In genomic region chr17:57567278-57567677, GRCh38 we compare ENCODE assay signal across 17 cellular contexts.
DNase-seq lines count a peak whose midpoint lies in the region; ATAC-seq and TF ChIP-seq lines count a peak whose summit lies in the region.
"Had no signal": no experiment of that assay in that cellular context is flagged by ENCODE, and none has a peak within 500 bp of the region (broad histone marks: within the 10 kb centered on the region; RNA-seq: fewer than 3 reads in every experiment).

No MANE protein-coding gene starts in this region.

- H3K27me3 ChIP-seq in left ventricle myocardium inferior (ENCODE audit: low read depth), result no peaks in the 10 kb centered on the region
- no peaks in the 10 kb centered on the region for H3K27me3 ChIP-seq in gastrocnemius medialis

- TF ChIP-seq POLR2A in gastrocnemius medialis (IDR thresholded peaks at IDR 0.05), result no peak

- H3K27ac ChIP-seq in left ventricle myocardium inferior (replicated peaks) (no peak overlapping the region), gastrocnemius medialis (no peak overlapping the region)

- intact Hi-C loops in left ventricle myocardium inferior (cut with micrococcal nuclease) (no loop called here), Right ventricle myocardium inferior (cut with DNase I) (no loop called here), gastrocnemius medialis (cut with DNase I; ENCODE audit: low total_unique reads) (no loop called here), mucosa of descending colon (cut with DNase I, micrococcal nuclease) (no loop called here)

- H3K4me1 ChIP-seq in left ventricle myocardium inferior (peaks cover 32% of the 10 kb centered on the region), gastrocnemius medialis (peaks cover 19 to 21% of the 10 kb centered on the region in 2 donors), mucosa of descending colon (ENCODE audit: low read depth) (no peaks in the 10 kb centered on the region)

- ATAC-seq in Right ventricle myocardium inferior, result no peak
- no peak for ATAC-seq in gastrocnemius medialis
- no peak for ATAC-seq in GM18861 (IDR thresholded peaks at IDR 0.05; ENCODE audit: unreplicated experiment)
- no peak for ATAC-seq in GM19351 (IDR thresholded peaks at IDR 0.05; ENCODE audit: unreplicated experiment)
- ATAC-seq in mucosa of descending colon, result no peak
- ATAC-seq: right cardiac atrium; stimulated activated naive CD8-positive, alpha-beta T cell treated with anti-CD3 and anti-CD28 coated beads, Interleukin-15, amount 100 ng/mL, for 72 hours had no signal

- peaks cover 2% of the 10 kb centered on the region for H3K36me3 ChIP-seq in left ventricle myocardium inferior
- no peaks in the 10 kb centered on the region for H3K36me3 ChIP-seq in gastrocnemius medialis
- no peaks in the 10 kb centered on the region for H3K36me3 ChIP-seq in mucosa of descending colon (ENCODE audit: low read depth)

- TF ChIP-seq CTCF in left ventricle myocardium inferior (IDR thresholded peaks at IDR 0.05; ENCODE audit: borderline replicate concordance) (no peak), gastrocnemius medialis (IDR thresholded peaks at IDR 0.05 in 4 of 5, conservative IDR thresholded peaks at IDR 0.05 in 1 of 5) (no peak), mucosa of descending colon (IDR thresholded peaks at IDR 0.05) (no peak)

- no peaks in the 10 kb centered on the region for H3K9me3 ChIP-seq in left ventricle myocardium inferior (replicated peaks)
- no peaks in the 10 kb centered on the region for H3K9me3 ChIP-seq in gastrocnemius medialis
- no peaks in the 10 kb centered on the region for H3K9me3 ChIP-seq in mucosa of descending colon

- H3K4me3 ChIP-seq in left ventricle myocardium inferior (no peak overlapping the region), gastrocnemius medialis (no peak overlapping the region), mucosa of descending colon (no peak overlapping the region)

- DNase-seq in left ventricle myocardium inferior, result peak; percentile 40
- no peak for DNase-seq in Right ventricle myocardium inferior (ENCODE audit: missing footprints)
- DNase-seq in NCI-H2081 treated with DMSO at 0.1 percent for 48 hours (lab: John Stamatoyannopoulos, UW), result peak; percentile 97
- DNase-seq in NCI-H82 treated with DMSO at 0.1 percent for 48 hours (lab: John Stamatoyannopoulos, UW; ENCODE audit: unreplicated experiment), result peak; percentile 84
- DNase-seq in gastrocnemius medialis, result no peak
- DNase-seq in mucosa of descending colon, result no peak
- DNase-seq: ACHN; activated CD4-positive, alpha-beta T cell treated with anti-CD3 and anti-CD28 coated beads, Interleukin-2, amount 50 U/mL, for 1 hour; activated naive CD4-positive, alpha-beta T cell; CD4-positive, CD25-positive, alpha-beta regulatory T cell; EL; foreskin fibroblast; Kasumi-1; stimulated activated naive CD8-positive, alpha-beta T cell treated with anti-CD3 and anti-CD28 coated beads, Interleukin-15, amount 100 ng/mL, for 72 hours had no signal

- in situ Hi-C loops in gastrocnemius medialis (cut with MboI; ENCODE audit: low sequenced_read_pairs in 4 of 4), result no loop called here

Comparison
In these comparisons a context has a peak if more than half of its experiments do, and no peak if none do; other contexts are left out.
1. DNase-seq: peak in left ventricle myocardium inferior (single experiment), NCI-H2081 treated with DMSO at 0.1 percent for 48 hours (single experiment) and NCI-H82 treated with DMSO at 0.1 percent for 48 hours (single experiment); none in Right ventricle myocardium inferior (single experiment), gastrocnemius medialis (0 of 2) and mucosa of descending colon (0 of 3).